ENCODE assay signal across 17 cellular contexts in genomic region chr19:30090476-30090875, GRCh38.
A peak's percentile ranks its signal among the peaks of the same experiment; 100 is the strongest.
DNase-seq lines count a peak whose midpoint lies in the region; ATAC-seq and TF ChIP-seq lines count a peak whose summit lies in the region.
"Had no signal": no experiment of that assay in that cellular context is flagged by ENCODE, and none has a peak within 500 bp of the region (broad histone marks: within the 10 kb centered on the region; RNA-seq: fewer than 3 reads in every experiment).

No MANE protein-coding gene starts in this region.

- no peak overlapping the region for H3K4me3 ChIP-seq in osteoblast (ENCODE audit: insufficient read depth, low read length)
- H3K4me3 ChIP-seq: BLaER1 had no signal

- H3K4me1 ChIP-seq in osteoblast (ENCODE audit: insufficient read depth, low read length): no peaks in the 10 kb centered on the region

- H3K36me3 Mint-ChIP-seq in activated T-cell treated with anti-CD3 and anti-CD28 coated beads, Interleukin-2, amount 50 U/mL, for 4 hours (ENCODE audit: insufficient read depth): no peaks in the 10 kb centered on the region
- H3K36me3 Mint-ChIP-seq: CD8-positive, alpha-beta T cell had no signal

- H2AFZ ChIP-seq in osteoblast (ENCODE audit: low read length): no peak overlapping the region

- peak; percentile 39 for DNase-seq in activated effector memory CD4-positive, alpha-beta T cell treated with anti-CD3 and anti-CD28 coated beads, Interleukin-2, amount 50 U/mL, for 16 hours
- no peak for DNase-seq in activated effector memory CD4-positive, alpha-beta T cell treated with Interleukin-2 at 50 U/mL for 16 hours
- peak; percentile 36 for DNase-seq in osteoblast (ENCODE audit: insufficient read length, low spot score, missing footprints)
- no peak for DNase-seq in activated T-cell treated with anti-CD3 and anti-CD28 coated beads, Interleukin-2, amount 50 U/mL, for 4 hours
- no peak for DNase-seq in substantia nigra (lab: John Stamatoyannopoulos, UW)
- DNase-seq: Calu3; CD8-positive, alpha-beta T cell; DMS79 treated with DMSO at 0.1 percent for 48 hours; GF-D8; GOT3; H7 had no signal

- H3K9me3 ChIP-seq in osteoblast (ENCODE audit: low read depth, low read length): no peaks in the 10 kb centered on the region
- H3K9me3 ChIP-seq: BLaER1 had no signal

- ATAC-seq in activated T-cell treated with anti-CD3 and anti-CD28 coated beads, Interleukin-2, amount 50 U/mL, for 4 hours: no peak
- ATAC-seq in HG02884 (IDR thresholded peaks at IDR 0.05; ENCODE audit: unreplicated experiment): no peak
- ATAC-seq: CD8-positive, alpha-beta T cell; HCT116; HepG2 had no signal

- H3K36me3 ChIP-seq in osteoblast (ENCODE audit: insufficient read depth, low read length): no peaks in the 10 kb centered on the region
- H3K36me3 ChIP-seq: BLaER1 had no signal

- no peaks in the 10 kb centered on the region for H3K4me1 Mint-ChIP-seq in activated T-cell treated with anti-CD3 and anti-CD28 coated beads, Interleukin-2, amount 50 U/mL, for 4 hours (ENCODE audit: low read depth)

- peak overlapping the region; percentile 84 for H3K27ac ChIP-seq in VCaP
- H3K27ac ChIP-seq in osteoblast (ENCODE audit: low read depth, low read length): no peak overlapping the region
- no peak overlapping the region for H3K27ac ChIP-seq in substantia nigra (ENCODE audit: low read depth, low read length, poor library complexity, severe bottlenecking)
- H3K27ac ChIP-seq: 22Rv1, BLaER1 had no signal

- no peaks in the 10 kb centered on the region for H3K27me3 Mint-ChIP-seq in activated T-cell treated with anti-CD3 and anti-CD28 coated beads, Interleukin-2, amount 50 U/mL, for 4 hours (ENCODE audit: low read depth)

- TF ChIP-seq CTCF in VCaP (conservative IDR thresholded peaks at IDR 0.05) (no peak), osteoblast (IDR thresholded peaks at IDR 0.05; ENCODE audit: extremely low read depth, low read depth, low read length) (no peak)

- no peaks in the 10 kb centered on the region for H3K9me3 Mint-ChIP-seq in activated T-cell treated with anti-CD3 and anti-CD28 coated beads, Interleukin-2, amount 50 U/mL, for 4 hours
- H3K9me3 Mint-ChIP-seq: CD8-positive, alpha-beta T cell had no signal

- H4K20me1 ChIP-seq in osteoblast (ENCODE audit: insufficient read depth, low read length): no peaks in the 10 kb centered on the region
- H4K20me1 ChIP-seq: BLaER1 had no signal

- no peaks in the 10 kb centered on the region for H3K27me3 ChIP-seq in osteoblast (ENCODE audit: insufficient read depth, low read length)
- H3K27me3 ChIP-seq: BLaER1 had no signal

- no peak overlapping the region for H3K4me3 Mint-ChIP-seq in activated T-cell treated with anti-CD3 and anti-CD28 coated beads, Interleukin-2, amount 50 U/mL, for 4 hours
- H3K4me3 Mint-ChIP-seq: CD8-positive, alpha-beta T cell had no signal

- no peaks in the 10 kb centered on the region for H3K79me2 ChIP-seq in osteoblast (ENCODE audit: insufficient read depth, low read length)

- no peak overlapping the region for H3K4me2 ChIP-seq in osteoblast (ENCODE audit: insufficient read depth, low read length)
- H3K4me2 ChIP-seq: BLaER1 had no signal

Comparison
In these comparisons a context has a peak if more than half of its experiments do, and no peak if none do; other contexts are left out.
1. DNase-seq: peak in activated effector memory CD4-positive, alpha-beta T cell treated with anti-CD3 and anti-CD28 coated beads, Interleukin-2, amount 50 U/mL, for 16 hours (single experiment) and osteoblast (single experiment); none in activated effector memory CD4-positive, alpha-beta T cell treated with Interleukin-2 at 50 U/mL for 16 hours (single experiment), activated T-cell treated with anti-CD3 and anti-CD28 coated beads, Interleukin-2, amount 50 U/mL, for 4 hours (single experiment) and substantia nigra (0 of 49).